18 cellular contexts compared by ENCODE assay signal in genomic region chr3:46146548-46146947, GRCh38.
"Had no signal": no experiment of that assay in that cellular context is flagged by ENCODE, and none has a peak within 500 bp of the region (broad histone marks: within the 10 kb centered on the region; RNA-seq: fewer than 3 reads in every experiment).

No MANE protein-coding gene starts in this region.

- H3K27ac Mint-ChIP-seq: naive B cell had no signal

- FAIRE-seq: endometrium, frontal cortex had no signal

- H3K4me3 Mint-ChIP-seq: naive B cell had no signal

- ATAC-seq: esophagus mucosa, heart left ventricle, left colon, left ventricle myocardium superior, sciatic nerve had no signal

- DNase-seq: dorsolateral prefrontal cortex; effector CD8-positive, alpha-beta T cell; heart left ventricle; hippocampal formation; left colon; left ventricle myocardium superior; mesendoderm; naive B cell; retina; spleen; stimulated activated CD4-positive, alpha-beta T cell treated with anti-CD3 and anti-CD28 coated beads, Interleukin-2, amount 100 ng/mL, for 24 hours; stimulated activated CD4-positive, alpha-beta T cell treated with anti-CD3 and anti-CD28 coated beads, Interleukin-4, amount 100 ng/mL, for 4 hours; stimulated activated naive CD4-positive, alpha-beta T cell treated with Interleukin-2 at 50 U/mL for 16 hours; trophoblast cell had no signal

- H3K36me3 Mint-ChIP-seq: naive B cell had no signal

- H3K27me3 Mint-ChIP-seq: naive B cell had no signal
